ENCODE assay signal across 9 cellular contexts in the genomic region with DNA sequence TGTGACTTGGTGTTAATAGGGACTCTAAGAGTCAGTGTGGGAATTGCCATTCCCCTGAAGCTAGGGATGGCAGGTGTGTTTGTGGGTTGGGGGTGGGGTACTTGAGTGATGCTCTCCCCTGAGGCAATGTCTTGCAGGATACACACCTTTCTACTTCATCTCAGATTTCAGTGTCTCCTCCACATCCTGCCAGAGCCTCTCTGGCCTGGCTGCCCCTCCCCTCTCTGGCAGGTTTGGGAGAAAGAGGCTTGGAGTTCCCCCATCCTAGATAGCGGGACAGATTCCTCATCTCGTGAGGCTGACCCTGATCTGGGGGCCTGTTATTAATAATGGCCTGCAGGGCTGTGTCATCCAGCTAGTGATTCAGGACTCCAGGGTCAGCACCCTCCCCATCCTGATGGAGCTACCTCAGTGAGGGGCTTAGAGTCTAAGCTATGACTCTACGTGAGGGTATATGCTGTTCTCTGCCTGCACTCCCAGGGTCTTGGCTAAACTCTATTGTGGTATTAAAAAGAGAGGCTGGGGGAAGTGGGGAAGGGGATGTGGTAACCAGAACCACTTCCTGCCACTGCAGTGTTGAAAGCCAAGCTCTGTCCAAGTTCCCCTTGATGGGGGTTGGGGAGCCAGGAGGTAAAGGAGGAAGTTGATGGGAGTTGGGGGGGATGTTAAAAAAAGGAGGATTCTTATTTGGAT. TPM values are rescaled to one million over a fixed set of nuclear protein-coding genes. Genes with fewer than 3 reads are reported as not detected.
DNase-seq lines count a peak whose midpoint lies in the region; ATAC-seq and TF ChIP-seq lines count a peak whose summit lies in the region.
"Had no signal": no experiment of that assay in that cellular context is flagged by ENCODE, and none has a peak within 500 bp of the region (broad histone marks: within the 10 kb centered on the region; RNA-seq: fewer than 3 reads in every experiment).

No MANE protein-coding gene starts in this region.

- DNase-seq in CMK (ENCODE audit: low read depth): peak; percentile 85
- DNase-seq in KG1 (lab: John Stamatoyannopoulos, UW): peak; percentile 88
- DNase-seq in activated CD8-positive, alpha-beta T cell treated with anti-CD3 and anti-CD28 coated beads for 36 hours: peak; percentile 49
- peak; percentile 85 for DNase-seq in medulla oblongata (ENCODE audit: extremely low spot score)
- DNase-seq in NCI-H1092 (lab: John Stamatoyannopoulos, UW): no peak
- no peak for DNase-seq in osteoblast (ENCODE audit: insufficient read length, low spot score, missing footprints)
- DNase-seq in activated CD8-positive, alpha-beta memory T cell treated with anti-CD3 and anti-CD28 coated beads, Interleukin-2, amount 50 U/mL, for 4 hours: no peak
- DNase-seq: kidney had no signal

- H3K79me2 ChIP-seq in osteoblast (ENCODE audit: insufficient read depth, low read length): no peaks in the 10 kb centered on the region

- H3K36me3 ChIP-seq in osteoblast (ENCODE audit: insufficient read depth, low read length): no peaks in the 10 kb centered on the region

- no peak overlapping the region for H3K27ac Mint-ChIP-seq in activated CD8-positive, alpha-beta T cell treated with anti-CD3 and anti-CD28 coated beads for 36 hours

- peaks cover 18% of the 10 kb centered on the region for H3K27me3 ChIP-seq in osteoblast (ENCODE audit: insufficient read depth, low read length)

- H3K9me3 ChIP-seq in osteoblast (ENCODE audit: low read depth, low read length): no peaks in the 10 kb centered on the region

- CTCF ChIA-PET in activated CD8-positive, alpha-beta T cell treated with anti-CD3 and anti-CD28 coated beads for 36 hours (lab: Charles Lee): interaction anchor here (0.8 to 4.1 kb wide), 4 partner anchors 9 to 344 kb away, joined by 3 to 24 read pairs (median 10); no protein-coding TSS in a partner anchor

- POLR2A ChIA-PET in activated CD8-positive, alpha-beta T cell treated with anti-CD3 and anti-CD28 coated beads for 36 hours (lab: Charles Lee): interaction anchor here (0.6 kb wide), 1 partner anchor 127 kb away, joined by 3 read pairs; no protein-coding TSS in a partner anchor

- H3K4me3 Mint-ChIP-seq in activated CD8-positive, alpha-beta T cell treated with anti-CD3 and anti-CD28 coated beads for 36 hours: no peak overlapping the region

- peaks cover 62% of the 10 kb centered on the region for H3K4me1 Mint-ChIP-seq in activated CD8-positive, alpha-beta T cell treated with anti-CD3 and anti-CD28 coated beads for 36 hours (ENCODE audit: low read depth)

- H3K27ac ChIP-seq in osteoblast (ENCODE audit: low read depth, low read length): no peak overlapping the region

- H3K4me2 ChIP-seq in osteoblast (ENCODE audit: insufficient read depth, low read length): no peak overlapping the region

- H3K4me1 ChIP-seq in osteoblast (ENCODE audit: insufficient read depth, low read length): peaks cover 5% of the 10 kb centered on the region

- peak; percentile 52 for ATAC-seq in activated CD8-positive, alpha-beta T cell treated with anti-CD3 and anti-CD28 coated beads for 36 hours
- no peak for ATAC-seq in GM18867 (IDR thresholded peaks at IDR 0.05; ENCODE audit: unreplicated experiment)

- no peaks in the 10 kb centered on the region for H3K36me3 Mint-ChIP-seq in activated CD8-positive, alpha-beta T cell treated with anti-CD3 and anti-CD28 coated beads for 36 hours (ENCODE audit: low read depth)

- TF ChIP-seq CTCF in activated CD8-positive, alpha-beta T cell treated with anti-CD3 and anti-CD28 coated beads for 36 hours (IDR thresholded peaks at IDR 0.05): no peak
- TF ChIP-seq CTCF in osteoblast (IDR thresholded peaks at IDR 0.05; ENCODE audit: extremely low read depth, low read depth, low read length): no peak

- H3K27me3 Mint-ChIP-seq in activated CD8-positive, alpha-beta T cell treated with anti-CD3 and anti-CD28 coated beads for 36 hours: peaks cover 29% of the 10 kb centered on the region

- intact Hi-C loops in activated CD8-positive, alpha-beta T cell treated with anti-CD3 and anti-CD28 coated beads for 36 hours (cut with micrococcal nuclease): no loop called here

- H3K4me3 ChIP-seq in osteoblast (ENCODE audit: insufficient read depth, low read length): no peak overlapping the region

- no peaks in the 10 kb centered on the region for H3K9me3 Mint-ChIP-seq in activated CD8-positive, alpha-beta T cell treated with anti-CD3 and anti-CD28 coated beads for 36 hours

- H2AFZ ChIP-seq in osteoblast (ENCODE audit: low read length): no peak overlapping the region

- no peaks in the 10 kb centered on the region for H4K20me1 ChIP-seq in osteoblast (ENCODE audit: insufficient read depth, low read length)

RNA-seq across cellular contexts. Expression of a gene that starts 3.7 kb away (rescaled TPM):
- under 1 TPM in 1 of 2 experiments, not detected in 1; 0.11 TPM for total RNA-seq in activated CD8-positive, alpha-beta T cell treated with anti-CD3 and anti-CD28 coated beads for 36 hours
- total RNA-seq in osteoblast: 0.29 and 2.5 TPM in 2 replicates

RNA-seq across cellular contexts. Expression of a gene that starts 24.1 kb away (rescaled TPM):
- under 1 TPM in 1 of 2 experiments, not detected in 1; 0.43 TPM for total RNA-seq in activated CD8-positive, alpha-beta T cell treated with anti-CD3 and anti-CD28 coated beads for 36 hours
- under 0.01 TPM in 2 replicates for total RNA-seq in osteoblast

RNA-seq across cellular contexts. Expression of a gene that starts 33.0 kb away (rescaled TPM):
- 10 to 100 TPM; 27.0 to 28.8 TPM for total RNA-seq in activated CD8-positive, alpha-beta T cell treated with anti-CD3 and anti-CD28 coated beads for 36 hours
- total RNA-seq in osteoblast: 18.3 and 20.3 TPM in 2 replicates

Comparison
In these comparisons a context has a peak if more than half of its experiments do, and no peak if none do; other contexts are left out.
1. DNase-seq: peak in CMK (single experiment), KG1 (single experiment), activated CD8-positive, alpha-beta T cell treated with anti-CD3 and anti-CD28 coated beads for 36 hours (single experiment) and medulla oblongata (single experiment); none in NCI-H1092 (single experiment), osteoblast (single experiment) and activated CD8-positive, alpha-beta memory T cell treated with anti-CD3 and anti-CD28 coated beads, Interleukin-2, amount 50 U/mL, for 4 hours (single experiment).